Comparison of ENCODE assay signal across 1 cellular context in genomic region chr17:41956522-41956921, GRCh38.
TF ChIP-seq lines count a peak whose summit lies in the region.

No MANE protein-coding gene starts in this region.

TF ChIP-seq in K562, 482 proteins besides CTCF, POLR2A, EP300 and RAD21 (continues in another document):
- no peak for TF ChIP-seq ZNF589 (CRISPR knock-in tag; IDR thresholded peaks at IDR 0.05; ENCODE audit: low read depth)
- TF ChIP-seq, protein P1, sequence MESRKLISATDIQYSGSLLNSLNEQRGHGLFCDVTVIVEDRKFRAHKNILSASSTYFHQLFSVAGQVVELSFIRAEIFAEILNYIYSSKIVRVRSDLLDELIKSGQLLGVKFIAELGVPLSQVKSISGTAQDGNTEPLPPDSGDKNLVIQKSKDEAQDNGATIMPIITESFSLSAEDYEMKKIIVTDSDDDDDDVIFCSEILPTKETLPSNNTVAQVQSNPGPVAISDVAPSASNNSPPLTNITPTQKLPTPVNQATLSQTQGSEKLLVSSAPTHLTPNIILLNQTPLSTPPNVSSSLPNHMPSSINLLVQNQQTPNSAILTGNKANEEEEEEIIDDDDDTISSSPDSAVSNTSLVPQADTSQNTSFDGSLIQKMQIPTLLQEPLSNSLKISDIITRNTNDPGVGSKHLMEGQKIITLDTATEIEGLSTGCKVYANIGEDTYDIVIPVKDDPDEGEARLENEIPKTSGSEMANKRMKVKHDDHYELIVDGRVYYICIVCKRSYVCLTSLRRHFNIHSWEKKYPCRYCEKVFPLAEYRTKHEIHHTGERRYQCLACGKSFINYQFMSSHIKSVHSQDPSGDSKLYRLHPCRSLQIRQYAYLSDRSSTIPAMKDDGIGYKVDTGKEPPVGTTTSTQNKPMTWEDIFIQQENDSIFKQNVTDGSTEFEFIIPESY (CRISPR knock-in tag; IDR thresholded peaks at IDR 0.05), result no peak
- TF ChIP-seq, protein P2, sequence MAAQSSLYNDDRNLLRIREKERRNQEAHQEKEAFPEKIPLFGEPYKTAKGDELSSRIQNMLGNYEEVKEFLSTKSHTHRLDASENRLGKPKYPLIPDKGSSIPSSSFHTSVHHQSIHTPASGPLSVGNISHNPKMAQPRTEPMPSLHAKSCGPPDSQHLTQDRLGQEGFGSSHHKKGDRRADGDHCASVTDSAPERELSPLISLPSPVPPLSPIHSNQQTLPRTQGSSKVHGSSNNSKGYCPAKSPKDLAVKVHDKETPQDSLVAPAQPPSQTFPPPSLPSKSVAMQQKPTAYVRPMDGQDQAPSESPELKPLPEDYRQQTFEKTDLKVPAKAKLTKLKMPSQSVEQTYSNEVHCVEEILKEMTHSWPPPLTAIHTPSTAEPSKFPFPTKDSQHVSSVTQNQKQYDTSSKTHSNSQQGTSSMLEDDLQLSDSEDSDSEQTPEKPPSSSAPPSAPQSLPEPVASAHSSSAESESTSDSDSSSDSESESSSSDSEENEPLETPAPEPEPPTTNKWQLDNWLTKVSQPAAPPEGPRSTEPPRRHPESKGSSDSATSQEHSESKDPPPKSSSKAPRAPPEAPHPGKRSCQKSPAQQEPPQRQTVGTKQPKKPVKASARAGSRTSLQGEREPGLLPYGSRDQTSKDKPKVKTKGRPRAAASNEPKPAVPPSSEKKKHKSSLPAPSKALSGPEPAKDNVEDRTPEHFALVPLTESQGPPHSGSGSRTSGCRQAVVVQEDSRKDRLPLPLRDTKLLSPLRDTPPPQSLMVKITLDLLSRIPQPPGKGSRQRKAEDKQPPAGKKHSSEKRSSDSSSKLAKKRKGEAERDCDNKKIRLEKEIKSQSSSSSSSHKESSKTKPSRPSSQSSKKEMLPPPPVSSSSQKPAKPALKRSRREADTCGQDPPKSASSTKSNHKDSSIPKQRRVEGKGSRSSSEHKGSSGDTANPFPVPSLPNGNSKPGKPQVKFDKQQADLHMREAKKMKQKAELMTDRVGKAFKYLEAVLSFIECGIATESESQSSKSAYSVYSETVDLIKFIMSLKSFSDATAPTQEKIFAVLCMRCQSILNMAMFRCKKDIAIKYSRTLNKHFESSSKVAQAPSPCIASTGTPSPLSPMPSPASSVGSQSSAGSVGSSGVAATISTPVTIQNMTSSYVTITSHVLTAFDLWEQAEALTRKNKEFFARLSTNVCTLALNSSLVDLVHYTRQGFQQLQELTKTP (IDR thresholded peaks at IDR 0.05; ENCODE audit: low read depth in 1 of 2, partially characterized antibody in 2 of 2), result no peak
- no peak for TF ChIP-seq POLR2G (IDR thresholded peaks at IDR 0.05; ENCODE audit: low read depth, low read length)
- no peak for TF ChIP-seq ETV6 (IDR thresholded peaks at IDR 0.05; ENCODE audit: borderline replicate concordance in 1 of 2, low read depth in 2 of 2, low read length in 1 of 2)
- TF ChIP-seq ETV6 (CRISPR knock-in tag; IDR thresholded peaks at IDR 0.05; ENCODE audit: borderline replicate concordance), result no peak
- TF ChIP-seq GTF2B (IDR thresholded peaks at IDR 0.05; ENCODE audit: extremely low read depth, insufficient read length), result no peak
- TF ChIP-seq SMARCB1 (IDR thresholded peaks at IDR 0.05; ENCODE audit: insufficient read length, low read depth), result no peak
- no peak for TF ChIP-seq ZFP1 (CRISPR knock-in tag; IDR thresholded peaks at IDR 0.05)
- TF ChIP-seq CREB3L1 (IDR thresholded peaks at IDR 0.05; ENCODE audit: borderline replicate concordance, low read depth), result no peak
- no peak for TF ChIP-seq ZC3H11A (IDR thresholded peaks at IDR 0.05; ENCODE audit: low read depth, low read length)
- TF ChIP-seq ZFX (CRISPR knock-in tag; IDR thresholded peaks at IDR 0.05), result no peak
- TF ChIP-seq RB1 (IDR thresholded peaks at IDR 0.05; ENCODE audit: low read depth), result no peak
- TF ChIP-seq, protein P3, sequence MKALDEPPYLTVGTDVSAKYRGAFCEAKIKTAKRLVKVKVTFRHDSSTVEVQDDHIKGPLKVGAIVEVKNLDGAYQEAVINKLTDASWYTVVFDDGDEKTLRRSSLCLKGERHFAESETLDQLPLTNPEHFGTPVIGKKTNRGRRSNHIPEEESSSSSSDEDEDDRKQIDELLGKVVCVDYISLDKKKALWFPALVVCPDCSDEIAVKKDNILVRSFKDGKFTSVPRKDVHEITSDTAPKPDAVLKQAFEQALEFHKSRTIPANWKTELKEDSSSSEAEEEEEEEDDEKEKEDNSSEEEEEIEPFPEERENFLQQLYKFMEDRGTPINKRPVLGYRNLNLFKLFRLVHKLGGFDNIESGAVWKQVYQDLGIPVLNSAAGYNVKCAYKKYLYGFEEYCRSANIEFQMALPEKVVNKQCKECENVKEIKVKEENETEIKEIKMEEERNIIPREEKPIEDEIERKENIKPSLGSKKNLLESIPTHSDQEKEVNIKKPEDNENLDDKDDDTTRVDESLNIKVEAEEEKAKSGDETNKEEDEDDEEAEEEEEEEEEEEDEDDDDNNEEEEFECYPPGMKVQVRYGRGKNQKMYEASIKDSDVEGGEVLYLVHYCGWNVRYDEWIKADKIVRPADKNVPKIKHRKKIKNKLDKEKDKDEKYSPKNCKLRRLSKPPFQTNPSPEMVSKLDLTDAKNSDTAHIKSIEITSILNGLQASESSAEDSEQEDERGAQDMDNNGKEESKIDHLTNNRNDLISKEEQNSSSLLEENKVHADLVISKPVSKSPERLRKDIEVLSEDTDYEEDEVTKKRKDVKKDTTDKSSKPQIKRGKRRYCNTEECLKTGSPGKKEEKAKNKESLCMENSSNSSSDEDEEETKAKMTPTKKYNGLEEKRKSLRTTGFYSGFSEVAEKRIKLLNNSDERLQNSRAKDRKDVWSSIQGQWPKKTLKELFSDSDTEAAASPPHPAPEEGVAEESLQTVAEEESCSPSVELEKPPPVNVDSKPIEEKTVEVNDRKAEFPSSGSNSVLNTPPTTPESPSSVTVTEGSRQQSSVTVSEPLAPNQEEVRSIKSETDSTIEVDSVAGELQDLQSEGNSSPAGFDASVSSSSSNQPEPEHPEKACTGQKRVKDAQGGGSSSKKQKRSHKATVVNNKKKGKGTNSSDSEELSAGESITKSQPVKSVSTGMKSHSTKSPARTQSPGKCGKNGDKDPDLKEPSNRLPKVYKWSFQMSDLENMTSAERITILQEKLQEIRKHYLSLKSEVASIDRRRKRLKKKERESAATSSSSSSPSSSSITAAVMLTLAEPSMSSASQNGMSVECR (CRISPR knock-in tag; IDR thresholded peaks at IDR 0.05), result no peak
- TF ChIP-seq, protein P4, sequence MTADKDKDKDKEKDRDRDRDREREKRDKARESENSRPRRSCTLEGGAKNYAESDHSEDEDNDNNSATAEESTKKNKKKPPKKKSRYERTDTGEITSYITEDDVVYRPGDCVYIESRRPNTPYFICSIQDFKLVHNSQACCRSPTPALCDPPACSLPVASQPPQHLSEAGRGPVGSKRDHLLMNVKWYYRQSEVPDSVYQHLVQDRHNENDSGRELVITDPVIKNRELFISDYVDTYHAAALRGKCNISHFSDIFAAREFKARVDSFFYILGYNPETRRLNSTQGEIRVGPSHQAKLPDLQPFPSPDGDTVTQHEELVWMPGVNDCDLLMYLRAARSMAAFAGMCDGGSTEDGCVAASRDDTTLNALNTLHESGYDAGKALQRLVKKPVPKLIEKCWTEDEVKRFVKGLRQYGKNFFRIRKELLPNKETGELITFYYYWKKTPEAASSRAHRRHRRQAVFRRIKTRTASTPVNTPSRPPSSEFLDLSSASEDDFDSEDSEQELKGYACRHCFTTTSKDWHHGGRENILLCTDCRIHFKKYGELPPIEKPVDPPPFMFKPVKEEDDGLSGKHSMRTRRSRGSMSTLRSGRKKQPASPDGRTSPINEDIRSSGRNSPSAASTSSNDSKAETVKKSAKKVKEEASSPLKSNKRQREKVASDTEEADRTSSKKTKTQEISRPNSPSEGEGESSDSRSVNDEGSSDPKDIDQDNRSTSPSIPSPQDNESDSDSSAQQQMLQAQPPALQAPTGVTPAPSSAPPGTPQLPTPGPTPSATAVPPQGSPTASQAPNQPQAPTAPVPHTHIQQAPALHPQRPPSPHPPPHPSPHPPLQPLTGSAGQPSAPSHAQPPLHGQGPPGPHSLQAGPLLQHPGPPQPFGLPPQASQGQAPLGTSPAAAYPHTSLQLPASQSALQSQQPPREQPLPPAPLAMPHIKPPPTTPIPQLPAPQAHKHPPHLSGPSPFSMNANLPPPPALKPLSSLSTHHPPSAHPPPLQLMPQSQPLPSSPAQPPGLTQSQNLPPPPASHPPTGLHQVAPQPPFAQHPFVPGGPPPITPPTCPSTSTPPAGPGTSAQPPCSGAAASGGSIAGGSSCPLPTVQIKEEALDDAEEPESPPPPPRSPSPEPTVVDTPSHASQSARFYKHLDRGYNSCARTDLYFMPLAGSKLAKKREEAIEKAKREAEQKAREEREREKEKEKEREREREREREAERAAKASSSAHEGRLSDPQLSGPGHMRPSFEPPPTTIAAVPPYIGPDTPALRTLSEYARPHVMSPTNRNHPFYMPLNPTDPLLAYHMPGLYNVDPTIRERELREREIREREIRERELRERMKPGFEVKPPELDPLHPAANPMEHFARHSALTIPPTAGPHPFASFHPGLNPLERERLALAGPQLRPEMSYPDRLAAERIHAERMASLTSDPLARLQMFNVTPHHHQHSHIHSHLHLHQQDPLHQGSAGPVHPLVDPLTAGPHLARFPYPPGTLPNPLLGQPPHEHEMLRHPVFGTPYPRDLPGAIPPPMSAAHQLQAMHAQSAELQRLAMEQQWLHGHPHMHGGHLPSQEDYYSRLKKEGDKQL (CRISPR knock-in tag; IDR thresholded peaks at IDR 0.05; ENCODE audit: borderline replicate concordance), result no peak
- TF ChIP-seq CTBP1 (IDR thresholded peaks at IDR 0.05; ENCODE audit: borderline replicate concordance), result no peak
- no peak for TF ChIP-seq ATF1 (CRISPR knock-in tag; IDR thresholded peaks at IDR 0.05)
- TF ChIP-seq ATF1 (tag; IDR thresholded peaks at IDR 0.05), result no peak
- no peak for TF ChIP-seq ZNF561 (CRISPR knock-in tag; conservative IDR thresholded peaks at IDR 0.05)
- no peak for TF ChIP-seq CBX5 (IDR thresholded peaks at IDR 0.05; ENCODE audit: borderline replicate concordance, low read depth)
- no peak for TF ChIP-seq SIX5 (IDR thresholded peaks at IDR 0.05; ENCODE audit: borderline replicate concordance in 1 of 2, insufficient read depth in 1 of 2, low read depth in 1 of 2, low read length in 2 of 2)
- TF ChIP-seq XRCC3 (IDR thresholded peaks at IDR 0.05), result no peak
- no peak for TF ChIP-seq BCL6 (CRISPR knock-in tag; IDR thresholded peaks at IDR 0.05)
- TF ChIP-seq MNT (conservative IDR thresholded peaks at IDR 0.05), result no peak
- no peak for TF ChIP-seq NFRKB (IDR thresholded peaks at IDR 0.05; ENCODE audit: low read depth)
- no peak for TF ChIP-seq YY1 (IDR thresholded peaks at IDR 0.05; ENCODE audit: borderline replicate concordance in 1 of 3, control insufficient read depth in 1 of 3, extremely low read depth in 1 of 3, insufficient read depth in 3 of 3, insufficient read length in 1 of 3, insufficient replicate concordance in 2 of 3, low read depth in 1 of 3, low read length in 2 of 3)
- no peak for TF ChIP-seq ADNP (tag; IDR thresholded peaks at IDR 0.05)
- no peak for TF ChIP-seq YBX1 (IDR thresholded peaks at IDR 0.05)
- TF ChIP-seq ZNF444 (CRISPR knock-in tag; IDR thresholded peaks at IDR 0.05), result no peak
